7 cellular contexts compared by ENCODE assay signal in genomic region chrX:146259207-146259606, GRCh38.
"Had no signal": no experiment of that assay in that cellular context is flagged by ENCODE, and none has a peak within 500 bp of the region (broad histone marks: within the 10 kb centered on the region; RNA-seq: fewer than 3 reads in every experiment).

No MANE protein-coding gene starts in this region.

- FAIRE-seq: G401.6, GM12891, GM12892, GM18507, GM19239 had no signal

- DNase-seq: GDM1, GF-D8 had no signal
